Comparison of ENCODE assay signal across 1 cellular context in genomic region chr15:27238209-27238608, GRCh38.
TF ChIP-seq lines count a peak whose summit lies in the region.

No MANE protein-coding gene starts in this region.

TF ChIP-seq in WTC11, 78 proteins besides CTCF, POLR2A, EP300 and RAD21 (continued from another document):
- TF ChIP-seq NFYB (CRISPR knock-in tag; conservative IDR thresholded peaks at IDR 0.05; ENCODE audit: low read depth) (no peak), CDX4 (CRISPR knock-in tag; IDR thresholded peaks at IDR 0.05; ENCODE audit: borderline replicate concordance) (no peak), ZNF232 (CRISPR knock-in tag; IDR thresholded peaks at IDR 0.05) (no peak), SP1 (CRISPR knock-in tag; conservative IDR thresholded peaks at IDR 0.05) (no peak), PRRX2 (CRISPR knock-in tag; IDR thresholded peaks at IDR 0.05) (no peak), PREB (CRISPR knock-in tag; IDR thresholded peaks at IDR 0.05; ENCODE audit: borderline replicate concordance) (no peak), KAT7 (CRISPR knock-in tag; IDR thresholded peaks at IDR 0.05; ENCODE audit: borderline replicate concordance) (no peak), NR3C1 (CRISPR knock-in tag; conservative IDR thresholded peaks at IDR 0.05; ENCODE audit: low read depth) (no peak), ELF4 (CRISPR knock-in tag; IDR thresholded peaks at IDR 0.05; ENCODE audit: low read depth) (no peak), ZNF281 (CRISPR knock-in tag; IDR thresholded peaks at IDR 0.05) (no peak)
- TF ChIP-seq, protein P1, sequence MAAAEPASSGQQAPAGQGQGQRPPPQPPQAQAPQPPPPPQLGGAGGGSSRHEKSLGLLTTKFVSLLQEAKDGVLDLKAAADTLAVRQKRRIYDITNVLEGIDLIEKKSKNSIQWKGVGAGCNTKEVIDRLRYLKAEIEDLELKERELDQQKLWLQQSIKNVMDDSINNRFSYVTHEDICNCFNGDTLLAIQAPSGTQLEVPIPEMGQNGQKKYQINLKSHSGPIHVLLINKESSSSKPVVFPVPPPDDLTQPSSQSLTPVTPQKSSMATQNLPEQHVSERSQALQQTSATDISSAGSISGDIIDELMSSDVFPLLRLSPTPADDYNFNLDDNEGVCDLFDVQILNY (CRISPR knock-in tag; IDR thresholded peaks at IDR 0.05) = no peak
